In the genomic region with DNA sequence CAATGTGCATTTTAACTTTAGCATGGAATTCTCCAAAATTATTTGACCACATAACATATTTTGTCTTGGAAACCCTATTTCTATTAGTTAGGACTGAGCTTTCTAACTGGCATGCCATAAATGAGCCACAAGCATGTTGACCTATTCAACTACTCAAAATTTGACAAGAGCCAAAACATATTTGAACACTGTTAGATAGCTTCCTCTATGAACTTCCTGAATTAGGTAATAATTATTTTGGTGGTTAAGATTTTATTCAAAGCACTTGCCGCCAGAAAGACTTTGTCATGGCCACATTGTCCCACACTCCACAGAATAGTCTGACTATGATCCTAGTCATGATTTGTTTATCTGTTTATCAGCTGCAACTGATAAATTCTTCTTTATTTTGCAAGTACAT, we compare ENCODE assay signal across 21 cellular contexts. TPM values are rescaled to one million over a fixed set of nuclear protein-coding genes. Genes with fewer than 3 reads are reported as not detected.
DNase-seq lines count a peak whose midpoint lies in the region; ATAC-seq and TF ChIP-seq lines count a peak whose summit lies in the region.
"Had no signal": no experiment of that assay in that cellular context is flagged by ENCODE, and none has a peak within 500 bp of the region (broad histone marks: within the 10 kb centered on the region; RNA-seq: fewer than 3 reads in every experiment).

No MANE protein-coding gene starts in this region.

- H2AFZ ChIP-seq in PC-3 (ENCODE audit: low read length), result no peak overlapping the region

- peaks cover 0 to 6% of the 10 kb centered on the region in 2 donors for H3K4me1 Mint-ChIP-seq in natural killer cell treated with Interleukin-12 subunit alpha and Interleukin-12 subunit beta and Interleukin-15 and Interleukin-18, amount 100 ng/mL, for 72 hours (ENCODE audit: low read depth in 2 of 2)

- WGBS in lung, 2 donors, result 10 to 17% methylated on average over 1 of the region's 1 CpG

- peaks cover 7 to 33% (median 16%) of the 10 kb centered on the region in 10 experiments; a peak in 16 of 20 replicates for H3K4me1 ChIP-seq in BLaER1 treated with 17β-estradiol and CSF1 and Interleukin-3, amounts not matched to agents 10 nM and 100 nM
- peaks cover 25% of the 10 kb centered on the region for H3K4me1 ChIP-seq in PC-3 (ENCODE audit: insufficient read depth, low read length)
- H3K4me1 ChIP-seq in lung (ENCODE audit: control insufficient read depth in 2 of 2, insufficient read depth in 2 of 2, low read length in 2 of 2), result no peaks in the 10 kb centered on the region
- H3K4me1 ChIP-seq: BE2C had no signal

- no peak overlapping the region for H3K4me3 Mint-ChIP-seq in natural killer cell treated with Interleukin-12 subunit alpha and Interleukin-12 subunit beta and Interleukin-15 and Interleukin-18, amount 100 ng/mL, for 72 hours
- H3K4me3 Mint-ChIP-seq: IgD-negative memory B cell had no signal

- H3F3A ChIP-seq in PC-3 (ENCODE audit: low read length, unreplicated experiment), result no peaks in the 10 kb centered on the region

- peaks cover 13 to 16% of the 10 kb centered on the region in 2 donors for H3K27me3 Mint-ChIP-seq in natural killer cell treated with Interleukin-12 subunit alpha and Interleukin-12 subunit beta and Interleukin-15 and Interleukin-18, amount 100 ng/mL, for 72 hours

- peaks cover 0 to 20% (median 0%) of the 10 kb centered on the region in 11 experiments; a peak in 5 of 22 replicates for H3K27me3 ChIP-seq in BLaER1 treated with 17β-estradiol and CSF1 and Interleukin-3, amounts not matched to agents 10 nM and 100 nM
- H3K27me3 ChIP-seq in PC-3 (ENCODE audit: low read length), result no peaks in the 10 kb centered on the region
- H3K27me3 ChIP-seq in lung (ENCODE audit: control insufficient read depth, insufficient read depth), result no peaks in the 10 kb centered on the region
- H3K27me3 ChIP-seq: BE2C had no signal

- H3K79me2 ChIP-seq in PC-3 (ENCODE audit: low read length), result no peaks in the 10 kb centered on the region

- H3K4me2 ChIP-seq in BLaER1 treated with 17β-estradiol and CSF1 and Interleukin-3, amounts not matched to agents 10 nM and 100 nM, result peak overlapping the region in 10 of 11 experiments; percentile 3 to 34 (median 10); a peak in 12 of 22 replicates
- H3K4me2 ChIP-seq in PC-3 (ENCODE audit: low read length), result no peak overlapping the region

- ATAC-seq in GM21825 (IDR thresholded peaks at IDR 0.05; ENCODE audit: unreplicated experiment), result peak; percentile 49
- peak; percentile 55 for ATAC-seq in PC-3
- peak; percentile 66 for ATAC-seq in lung (ENCODE audit: insufficient read depth, low FRiP score)
- no peak for ATAC-seq in natural killer cell treated with Interleukin-12 subunit alpha and Interleukin-12 subunit beta and Interleukin-15 and Interleukin-18, amount 100 ng/mL, for 72 hours
- no peak for ATAC-seq in GM18498 (IDR thresholded peaks at IDR 0.05; ENCODE audit: unreplicated experiment)

- no peak overlapping the region for H3K4me3 ChIP-seq in BLaER1 treated with 17β-estradiol and CSF1 and Interleukin-3, amounts not matched to agents 10 nM and 100 nM
- H3K4me3 ChIP-seq in PC-3 (ENCODE audit: low read length), result no peak overlapping the region
- H3K4me3 ChIP-seq in lung, result no peak overlapping the region

- peaks cover 0 to 13% (median 11%) of the 10 kb centered on the region in 11 experiments; a peak in 17 of 22 replicates for H3K9me3 ChIP-seq in BLaER1 treated with 17β-estradiol and CSF1 and Interleukin-3, amounts not matched to agents 10 nM and 100 nM (replicated peaks in 1 of 11)
- H3K9me3 ChIP-seq in PC-3 (ENCODE audit: low read length) (no peaks in the 10 kb centered on the region), lung (ENCODE audit: control insufficient read depth in 2 of 2, insufficient read depth in 1 of 2, low read length in 1 of 2) (no peaks in the 10 kb centered on the region)
- H3K9me3 ChIP-seq: BE2C had no signal

- CTCF ChIA-PET in PC-3 (lab: Charles Lee), result interaction anchor here (0.6 to 1.2 kb wide), 2 partner anchors 94 to 148 kb away, joined by 3 to 4 read pairs; partner anchors contain the start of gene CITED4

- H3K9ac ChIP-seq in BLaER1 treated with 17β-estradiol and CSF1 and Interleukin-3, amounts not matched to agents 10 nM and 100 nM, result no peak overlapping the region
- no peak overlapping the region for H3K9ac ChIP-seq in PC-3 (ENCODE audit: low read length)

- DNase-seq in PC-3 (peak; percentile 64), lung (ENCODE audit: low spot score) (no peak), head of caudate nucleus (no peak)
- DNase-seq in natural killer cell treated with Interleukin-12 subunit alpha and Interleukin-12 subunit beta and Interleukin-15 and Interleukin-18, amount 100 ng/mL, for 72 hours (ENCODE audit: low spot score), result no peak
- DNase-seq in NK-92 treated with Interleukin-12 subunit alpha and Interleukin-12 subunit beta, amount 100 ng/mL, for 24 hours (lab: John Stamatoyannopoulos, UW), result no peak
- DNase-seq: 8988T, BE2C, DMS 273 treated with DMSO at 0.1 percent for 48 hours, GF-D8, GOT3, NCI-H1105 treated with DMSO at 0.1 percent for 48 hours, NCI-H187, NCI-H226, NCI-H524 treated with DMSO at 0.1 percent for 48 hours, OCI-M1, RPMI8226, SIG-M5 had no signal

- H3K36me3 ChIP-seq in BLaER1 treated with 17β-estradiol and CSF1 and Interleukin-3, amounts not matched to agents 10 nM and 100 nM, result no peaks in the 10 kb centered on the region
- no peaks in the 10 kb centered on the region for H3K36me3 ChIP-seq in PC-3 (ENCODE audit: low read depth, low read length)
- no peaks in the 10 kb centered on the region for H3K36me3 ChIP-seq in lung (ENCODE audit: control insufficient read depth in 2 of 2, insufficient read depth in 2 of 2, low read length in 2 of 2)
- H3K36me3 ChIP-seq: BE2C had no signal

- POLR2A ChIA-PET in PC-3 (lab: Charles Lee; ENCODE audit: unreplicated experiment), result no interaction called here

- H3K9me3 Mint-ChIP-seq in natural killer cell treated with Interleukin-12 subunit alpha and Interleukin-12 subunit beta and Interleukin-15 and Interleukin-18, amount 100 ng/mL, for 72 hours, result no peaks in the 10 kb centered on the region

- TF ChIP-seq CTCF in PC-3 (conservative IDR thresholded peaks at IDR 0.05; ENCODE audit: low read depth, low read length) (no peak), lung (IDR thresholded peaks at IDR 0.05; ENCODE audit: control extremely low read depth, extremely low read depth) (no peak)

- no peak overlapping the region for H3K27ac Mint-ChIP-seq in natural killer cell treated with Interleukin-12 subunit alpha and Interleukin-12 subunit beta and Interleukin-15 and Interleukin-18, amount 100 ng/mL, for 72 hours
- H3K27ac Mint-ChIP-seq: IgD-negative memory B cell had no signal

- peaks cover 0 to 4% (median 0%) of the 10 kb centered on the region in 11 experiments; a peak in 1 of 22 replicates for H4K20me1 ChIP-seq in BLaER1 treated with 17β-estradiol and CSF1 and Interleukin-3, amounts not matched to agents 10 nM and 100 nM
- H4K20me1 ChIP-seq in PC-3 (ENCODE audit: low read length), result no peaks in the 10 kb centered on the region

- H3K27ac ChIP-seq in BLaER1 treated with 17β-estradiol and CSF1 and Interleukin-3, amounts not matched to agents 10 nM and 100 nM, result no peak overlapping the region
- H3K27ac ChIP-seq in PC-3 (ENCODE audit: low read length), result no peak overlapping the region
- H3K27ac ChIP-seq in lung (ENCODE audit: low read depth in 1 of 2, low read length in 1 of 2), result no peak overlapping the region

- H3K9me2 ChIP-seq in PC-3 (replicated peaks; ENCODE audit: low read length), result no peaks in the 10 kb centered on the region

- H3K36me3 Mint-ChIP-seq in natural killer cell treated with Interleukin-12 subunit alpha and Interleukin-12 subunit beta and Interleukin-15 and Interleukin-18, amount 100 ng/mL, for 72 hours, result no peaks in the 10 kb centered on the region
- H3K36me3 Mint-ChIP-seq: IgD-negative memory B cell had no signal

- BruUV-seq in PC-3 (replicated peaks; lab: Mats Ljungman, UMichigan), result no TSS peak

- intact Hi-C loops in PC-3 (cut with micrococcal nuclease) (loop anchor here (1.0 kb wide), 1 partner anchor 47 kb away; no protein-coding TSS in a partner anchor), head of caudate nucleus (cut with DNase I) (loop anchor here (10.0 kb wide), 1 partner anchor 352 kb away; no protein-coding TSS in a partner anchor)

RNA-seq across cellular contexts. Expression of gene CTPS1, which starts 23.1 kb away (rescaled TPM):
- total RNA-seq in PC-3 (2014; rRNA removed) (63.4 and 122 TPM in 2 replicates), lung (10 to 100 TPM; 16.3 to 26.0 TPM)
- polyA plus RNA-seq in lung, result 10 to 100 TPM; 10.6 to 22.7 TPM
- 100 to 1,000 TPM in 1 of 2 donors, 10 to 100 TPM in 1; 83.1 to 152 TPM for total RNA-seq in natural killer cell treated with Interleukin-12 subunit alpha and Interleukin-12 subunit beta and Interleukin-15 and Interleukin-18, amount 100 ng/mL, for 72 hours

Comparison
In these comparisons a context has a peak if more than half of its experiments do, and no peak if none do; other contexts are left out.
1. ATAC-seq: peak in GM21825 (single experiment), PC-3 (single experiment) and lung (single experiment); none in natural killer cell treated with Interleukin-12 subunit alpha and Interleukin-12 subunit beta and Interleukin-15 and Interleukin-18, amount 100 ng/mL, for 72 hours (0 of 2) and GM18498 (single experiment).